ENCODE assay signal across 8 cellular contexts in the genomic region with DNA sequence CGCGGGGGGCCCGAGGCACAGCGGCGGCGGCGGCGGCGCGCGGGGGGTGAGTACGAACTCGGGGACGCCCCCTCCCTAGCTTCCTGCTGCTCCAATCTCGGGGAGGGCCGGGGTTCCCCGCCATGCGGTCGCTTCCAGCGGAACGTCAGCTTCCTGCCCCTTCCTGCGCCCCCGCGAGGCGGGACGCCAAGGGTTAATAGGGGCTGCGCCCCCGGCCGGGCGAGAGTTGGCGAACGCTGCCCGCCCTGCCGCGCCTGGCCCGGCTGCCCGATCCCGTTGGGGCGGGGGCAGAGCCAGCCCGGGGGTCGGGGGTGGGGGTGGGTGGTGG. TPM values are rescaled to one million over a fixed set of nuclear protein-coding genes. Genes with fewer than 3 reads are reported as not detected.
DNase-seq lines count a peak whose midpoint lies in the region; ATAC-seq and TF ChIP-seq lines count a peak whose summit lies in the region.

No MANE protein-coding gene starts in this region.

- intact Hi-C loops in activated naive CD4-positive, alpha-beta T cell treated with anti-CD3 and anti-CD28 coated beads for 36 hours (cut with micrococcal nuclease) = loop anchor here (1.0 to 10.0 kb wide), 4 partner anchors 48 to 239 kb away; no protein-coding TSS in a partner anchor

- H3K4me3 ChIP-seq in HFF-Myc (replicated peaks; ENCODE audit: low read depth, low read length) (peak overlapping the region; percentile 90), iPS-18a (ENCODE audit: low read length) (peak overlapping the region; percentile 38)

- no peaks in the 10 kb centered on the region for H3K36me3 ChIP-seq in iPS-18a (ENCODE audit: control insufficient read depth, low read depth, low read length)

- CTCF ChIA-PET in activated naive CD4-positive, alpha-beta T cell treated with anti-CD3 and anti-CD28 coated beads for 36 hours (lab: Charles Lee) = interaction anchor here (1.3 to 5.6 kb wide), 7 partner anchors 12 to 136 kb away, joined by 3 to 38 read pairs (median 7); no protein-coding TSS in a partner anchor

- H3K36me3 Mint-ChIP-seq in activated naive CD4-positive, alpha-beta T cell treated with anti-CD3 and anti-CD28 coated beads for 36 hours (ENCODE audit: low read depth) = no peaks in the 10 kb centered on the region

- H3K9me3 ChIP-seq in iPS-18a (ENCODE audit: control insufficient read depth, low read depth, low read length) = no peaks in the 10 kb centered on the region

- in situ Hi-C loops in KBM-7 (cut with MboI; ENCODE audit: low pct_unique_long_range_greater_than_20kb, low sequenced_read_pairs) = no loop called here

- peaks cover 9% of the 10 kb centered on the region for H3K4me1 ChIP-seq in iPS-18a (ENCODE audit: control insufficient read depth, low read depth, low read length)

- DNase-seq in HFF-Myc (ENCODE audit: extremely low read depth, low read depth) = no peak
- DNase-seq in activated naive CD4-positive, alpha-beta T cell treated with anti-CD3 and anti-CD28 coated beads for 36 hours = peak; percentile 71
- peak; percentile 14 to 16 for DNase-seq in stimulated activated CD4-positive, alpha-beta T cell treated with anti-CD3 and anti-CD28 coated beads, Interleukin-4, amount 100 ng/mL, for 4 hours
- no peak for DNase-seq in foreskin melanocyte
- DNase-seq in KBM-7 = no peak
- no peak for DNase-seq in COR-L47 (lab: John Stamatoyannopoulos, UW)

- no peak overlapping the region for H3K9ac ChIP-seq in iPS-18a (ENCODE audit: low read length)

- peaks cover 25% of the 10 kb centered on the region for H3K27me3 Mint-ChIP-seq in activated naive CD4-positive, alpha-beta T cell treated with anti-CD3 and anti-CD28 coated beads for 36 hours (ENCODE audit: low read depth)

- no peak overlapping the region for H3K27ac ChIP-seq in iPS-18a (ENCODE audit: low read length)

- no peak for ATAC-seq in HG03045 (IDR thresholded peaks at IDR 0.05; ENCODE audit: unreplicated experiment)

- H3K4me3 Mint-ChIP-seq in activated naive CD4-positive, alpha-beta T cell treated with anti-CD3 and anti-CD28 coated beads for 36 hours = peak overlapping the region; percentile 55

- H3K27ac Mint-ChIP-seq in activated naive CD4-positive, alpha-beta T cell treated with anti-CD3 and anti-CD28 coated beads for 36 hours = no peak overlapping the region

- peaks cover 16% of the 10 kb centered on the region for H3K4me1 Mint-ChIP-seq in activated naive CD4-positive, alpha-beta T cell treated with anti-CD3 and anti-CD28 coated beads for 36 hours (ENCODE audit: low read depth)

- H3K9me3 Mint-ChIP-seq in activated naive CD4-positive, alpha-beta T cell treated with anti-CD3 and anti-CD28 coated beads for 36 hours = no peaks in the 10 kb centered on the region

- TF ChIP-seq CTCF in HFF-Myc (IDR thresholded peaks at IDR 0.05; ENCODE audit: low read depth, low read length, missing control alignments) = no peak

- H3K27me3 ChIP-seq in iPS-18a (ENCODE audit: control insufficient read depth, insufficient read depth, low read length) = peaks cover 53% of the 10 kb centered on the region

RNA-seq across cellular contexts. Expression of gene COL27A1, which starts 0.6 kb away (rescaled TPM):
- total RNA-seq in activated naive CD4-positive, alpha-beta T cell treated with anti-CD3 and anti-CD28 coated beads for 36 hours = 10 to 100 TPM in 1 of 2 experiments, 1 to 10 TPM in 1; 7.0 to 10.6 TPM

RNA-seq across cellular contexts. Expression of gene KIF12, which starts 56.8 kb away (rescaled TPM):
- not detected for total RNA-seq in activated naive CD4-positive, alpha-beta T cell treated with anti-CD3 and anti-CD28 coated beads for 36 hours

Comparison
In these comparisons a context has a peak if more than half of its experiments do, and no peak if none do; other contexts are left out.
1. DNase-seq: peak in activated naive CD4-positive, alpha-beta T cell treated with anti-CD3 and anti-CD28 coated beads for 36 hours (single experiment) and stimulated activated CD4-positive, alpha-beta T cell treated with anti-CD3 and anti-CD28 coated beads, Interleukin-4, amount 100 ng/mL, for 4 hours (2 of 2); none in HFF-Myc (single experiment), foreskin melanocyte (single experiment), KBM-7 (single experiment) and COR-L47 (single experiment).